ENCODE assay signal across 17 cellular contexts in the genomic region with DNA sequence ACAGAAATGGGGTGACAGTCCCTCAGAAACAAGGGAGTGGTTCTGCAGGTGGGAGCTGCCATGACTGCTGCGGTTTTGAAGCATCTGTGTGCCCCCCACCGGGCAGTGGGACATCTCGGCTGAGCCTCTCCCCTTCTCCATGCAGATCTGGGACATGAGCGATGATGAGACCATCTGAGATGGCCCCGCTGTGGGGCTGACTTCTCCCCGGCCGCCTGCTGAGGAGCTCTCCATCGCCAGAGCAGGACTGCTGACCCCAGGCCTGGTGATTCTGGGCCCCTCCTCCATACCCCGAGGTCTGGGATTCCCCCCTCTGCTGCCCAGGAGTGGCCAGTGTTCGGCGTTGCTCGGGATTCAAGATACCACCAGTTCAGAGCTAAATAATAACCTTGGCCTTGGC.
DNase-seq lines count a peak whose midpoint lies in the region; ATAC-seq and TF ChIP-seq lines count a peak whose summit lies in the region.
"Had no signal": no experiment of that assay in that cellular context is flagged by ENCODE, and none has a peak within 500 bp of the region (broad histone marks: within the 10 kb centered on the region; RNA-seq: fewer than 3 reads in every experiment).

No MANE protein-coding gene starts in this region.

- ATAC-seq in heart right ventricle (no peak), Right ventricle myocardium inferior (no peak)
- ATAC-seq: stimulated activated naive B cell treated with anti-CD40 and anti-IgM and Interleukin-4, amounts not matched to agents 10 μg/mL and 1 μg/mL and 100 μg/mL, for 72 hours had no signal

- H3K36me3 ChIP-seq in heart right ventricle (peaks cover 0 to 61% (median 8%) of the 10 kb centered on the region in 9 donors), esophagus muscularis mucosa (peaks cover 6 to 52% (median 24%) of the 10 kb centered on the region in 4 donors), sigmoid colon (peaks cover 0 to 15% (median 6%) of the 10 kb centered on the region in 4 donors), vagina (peaks cover 0 to 10% of the 10 kb centered on the region in 2 donors)
- H3K36me3 ChIP-seq: pancreas had no signal

- TF ChIP-seq EP300 in esophagus muscularis mucosa (IDR thresholded peaks at IDR 0.05): no peak
- TF ChIP-seq EP300 in sigmoid colon (IDR thresholded peaks at IDR 0.05): no peak

- 92 to 94% methylated on average over 12 of the region's 12 CpGs for WGBS in heart right ventricle, 2 donors
- 91% methylated on average over 7 of the region's 12 CpGs for WGBS in esophagus muscularis mucosa
- WGBS in sigmoid colon, 2 donors: 90 to 92% methylated on average over 12 of the region's 12 CpGs

- intact Hi-C loops in heart right ventricle (cut with DNase I): loop anchor here in 3 of 10 donors (5.0 to 10.0 kb wide), 2 partner anchors 88 to 170 kb away; partner anchors contain the start of gene VGLL4 (in 2 of the 3)
- intact Hi-C loops in Right ventricle myocardium inferior (cut with DNase I): no loop called here
- intact Hi-C loops in esophagus muscularis mucosa (cut with DNase I): no loop called here
- intact Hi-C loops in sigmoid colon (cut with DNase I): no loop called here
- intact Hi-C loops in vagina (cut with DNase I): loop anchor here (10.0 kb wide), 1 partner anchor 90 kb away; the partner anchor contains the start of gene VGLL4

- no peak for TF ChIP-seq CTCF in heart right ventricle (IDR thresholded peaks at IDR 0.05)
- TF ChIP-seq CTCF in esophagus muscularis mucosa (IDR thresholded peaks at IDR 0.05): no peak
- TF ChIP-seq CTCF in sigmoid colon (IDR thresholded peaks at IDR 0.05): no peak
- TF ChIP-seq CTCF in vagina (IDR thresholded peaks at IDR 0.05): no peak

- DNase-seq in heart right ventricle (no peak), Right ventricle myocardium inferior (ENCODE audit: missing footprints) (no peak), esophagus muscularis mucosa (ENCODE audit: extremely low spot score) (no peak), sigmoid colon (peak; percentile 63), vagina (ENCODE audit: extremely low spot score in 2 of 2) (no peak), SHP77 treated with DMSO at 0.1 percent for 48 hours (lab: John Stamatoyannopoulos, UW) (no peak)
- DNase-seq in activated naive CD4-positive, alpha-beta T cell treated with Interleukin-2 at 50 U/mL for 16 hours: no peak
- DNase-seq in stimulated activated CD4-positive, alpha-beta T cell treated with anti-CD3 and anti-CD28 coated beads, Interleukin-4, amount 100 ng/mL, for 4 hours: no peak
- DNase-seq: activated naive CD4-positive, alpha-beta T cell; amniotic stem cell; cerebellar nuclear complex; immature natural killer cell; Karpas-422; NCI-H1694 treated with DMSO at 0.1 percent for 48 hours; stimulated activated naive B cell treated with anti-CD40 and anti-IgM and Interleukin-4, amounts not matched to agents 10 μg/mL and 1 μg/mL and 100 μg/mL, for 72 hours; upper lobe of right lung had no signal

- H3K27me3 ChIP-seq in heart right ventricle (no peaks in the 10 kb centered on the region), esophagus muscularis mucosa (no peaks in the 10 kb centered on the region), sigmoid colon (no peaks in the 10 kb centered on the region), vagina (no peaks in the 10 kb centered on the region)
- H3K27me3 ChIP-seq: pancreas, upper lobe of right lung had no signal

- H3K9me3 ChIP-seq in heart right ventricle (no peaks in the 10 kb centered on the region), esophagus muscularis mucosa (no peaks in the 10 kb centered on the region), sigmoid colon (no peaks in the 10 kb centered on the region), vagina (no peaks in the 10 kb centered on the region)
- H3K9me3 ChIP-seq: pancreas, upper lobe of right lung had no signal

- H3K27ac ChIP-seq in heart right ventricle (peak overlapping the region in 7 of 10 donors; percentile 28 to 82 (median 68)), esophagus muscularis mucosa (replicated peaks in 1 of 4) (peak overlapping the region in 3 of 4 donors; percentile 42 to 66 (median 50)), sigmoid colon (peak overlapping the region; percentile 25 to 81 (median 70)), vagina (peak overlapping the region; percentile 80)

- H3K4me1 ChIP-seq in heart right ventricle (peaks cover 29 to 91% (median 62%) of the 10 kb centered on the region in 9 donors), esophagus muscularis mucosa (peaks cover 47 to 71% (median 63%) of the 10 kb centered on the region in 4 donors), sigmoid colon (peaks cover 0 to 57% (median 40%) of the 10 kb centered on the region in 4 donors), vagina (peaks cover 76% of the 10 kb centered on the region)

- H3K4me3 ChIP-seq in heart right ventricle (no peak overlapping the region), esophagus muscularis mucosa (no peak overlapping the region), sigmoid colon (no peak overlapping the region), vagina (no peak overlapping the region)
- H3K4me3 ChIP-seq: pancreas, upper lobe of right lung had no signal

- TF ChIP-seq POLR2A in esophagus muscularis mucosa (IDR thresholded peaks at IDR 0.05; ENCODE audit: low read depth) (no peak), sigmoid colon (IDR thresholded peaks at IDR 0.05) (no peak), vagina (IDR thresholded peaks at IDR 0.05) (no peak)
